Comparison of ENCODE assay signal across 1 cellular context in the genomic region with DNA sequence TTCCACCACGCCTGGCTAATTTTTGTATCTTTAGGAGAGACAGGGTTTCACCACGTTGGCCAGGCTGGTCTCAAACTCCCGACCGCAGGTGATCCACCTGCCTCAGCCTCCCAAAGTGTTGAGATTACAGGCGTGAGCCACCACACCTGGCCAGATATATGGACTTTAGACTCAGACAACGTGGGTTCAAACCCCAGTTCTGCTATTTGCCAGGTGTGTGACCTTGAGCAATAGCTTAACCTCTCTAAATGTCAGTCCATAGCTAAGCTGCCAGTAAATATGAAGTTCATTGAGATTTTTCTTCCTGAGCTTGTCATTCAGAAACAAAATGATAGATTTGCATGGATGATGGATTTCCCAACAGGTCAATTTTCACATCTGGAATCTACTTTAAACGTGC.
A peak's percentile ranks its signal among the peaks of the same experiment; 100 is the strongest.
TF ChIP-seq lines count a peak whose summit lies in the region.

No MANE protein-coding gene starts in this region.

TF ChIP-seq in liver, 16 proteins besides CTCF, POLR2A, EP300 and RAD21:
- TF ChIP-seq HNF4A (conservative IDR thresholded peaks at IDR 0.05), result peak; percentile 50 to 62
- TF ChIP-seq HNF4G (IDR thresholded peaks at IDR 0.05), result peak; percentile 17
